1 cellular context compared by ENCODE assay signal in the genomic region with DNA sequence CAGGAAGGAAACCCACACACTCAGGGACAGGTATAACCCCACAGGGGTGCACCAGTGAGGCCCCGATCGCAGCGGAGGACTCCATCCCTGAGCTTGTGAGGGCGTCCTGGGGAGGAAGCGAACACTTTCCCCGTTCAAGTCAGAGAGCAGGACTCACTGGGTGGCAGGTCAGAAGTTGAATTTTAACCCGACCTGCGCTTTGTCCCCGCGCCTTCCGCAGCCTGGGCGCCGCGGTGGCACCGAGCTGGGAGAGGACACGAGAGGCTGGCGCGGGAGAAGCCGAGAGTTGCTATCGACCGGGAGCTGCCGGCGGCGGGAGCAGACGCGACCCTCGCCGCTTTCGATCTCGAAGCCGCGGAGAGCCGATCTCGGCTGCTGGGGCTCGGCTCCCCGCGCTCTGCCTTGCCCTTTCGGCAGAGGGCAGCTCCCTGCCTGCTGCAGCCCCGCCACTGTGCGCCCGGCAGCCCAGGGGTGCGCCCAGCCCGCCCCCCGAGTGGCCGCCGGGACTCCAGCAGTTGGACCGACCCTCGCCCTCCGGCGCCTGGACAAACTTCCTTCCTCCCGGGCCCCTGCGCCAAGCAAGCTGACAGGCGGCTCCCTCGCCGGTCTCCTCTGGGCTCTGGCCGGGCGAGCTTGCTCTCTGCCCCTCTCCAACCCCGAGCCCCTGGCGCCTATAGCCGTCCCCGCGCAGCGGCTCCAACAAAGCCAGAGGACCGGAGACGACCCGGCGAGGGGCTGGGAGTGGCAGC.
A peak's percentile ranks its signal among the peaks of the same experiment; 100 is the strongest.
TF ChIP-seq lines count a peak whose summit lies in the region.

No MANE protein-coding gene starts in this region.

TF ChIP-seq in HepG2, 621 proteins besides CTCF, POLR2A, EP300 and RAD21 (continued from another document and continues in another):
- no peak for TF ChIP-seq SMYD3 (CRISPR knock-in tag; IDR thresholded peaks at IDR 0.05)
- TF ChIP-seq NFE2L2 (IDR thresholded peaks at IDR 0.05; ENCODE audit: low read length) = no peak
- no peak; the same call in 1 of the 2 replicates for TF ChIP-seq NAIF1 (CRISPR knock-in tag; IDR thresholded peaks at IDR 0.05; ENCODE audit: borderline replicate concordance)
- TF ChIP-seq ZNF451 (CRISPR knock-in tag; IDR thresholded peaks at IDR 0.05) = peak; percentile 6; the same call in 1 of the 2 replicates
- TF ChIP-seq TOPORS (CRISPR knock-in tag; IDR thresholded peaks at IDR 0.05) = no peak; the same call in 1 of the 2 replicates
- peak; percentile 14; the same call in 1 of the 2 replicates for TF ChIP-seq STAG1 (CRISPR knock-in tag; IDR thresholded peaks at IDR 0.05)
- TF ChIP-seq RBM39 (IDR thresholded peaks at IDR 0.05; ENCODE audit: low read depth, low read length, poor library complexity, severe bottlenecking) = peak; percentile 91
- TF ChIP-seq, protein P1, sequence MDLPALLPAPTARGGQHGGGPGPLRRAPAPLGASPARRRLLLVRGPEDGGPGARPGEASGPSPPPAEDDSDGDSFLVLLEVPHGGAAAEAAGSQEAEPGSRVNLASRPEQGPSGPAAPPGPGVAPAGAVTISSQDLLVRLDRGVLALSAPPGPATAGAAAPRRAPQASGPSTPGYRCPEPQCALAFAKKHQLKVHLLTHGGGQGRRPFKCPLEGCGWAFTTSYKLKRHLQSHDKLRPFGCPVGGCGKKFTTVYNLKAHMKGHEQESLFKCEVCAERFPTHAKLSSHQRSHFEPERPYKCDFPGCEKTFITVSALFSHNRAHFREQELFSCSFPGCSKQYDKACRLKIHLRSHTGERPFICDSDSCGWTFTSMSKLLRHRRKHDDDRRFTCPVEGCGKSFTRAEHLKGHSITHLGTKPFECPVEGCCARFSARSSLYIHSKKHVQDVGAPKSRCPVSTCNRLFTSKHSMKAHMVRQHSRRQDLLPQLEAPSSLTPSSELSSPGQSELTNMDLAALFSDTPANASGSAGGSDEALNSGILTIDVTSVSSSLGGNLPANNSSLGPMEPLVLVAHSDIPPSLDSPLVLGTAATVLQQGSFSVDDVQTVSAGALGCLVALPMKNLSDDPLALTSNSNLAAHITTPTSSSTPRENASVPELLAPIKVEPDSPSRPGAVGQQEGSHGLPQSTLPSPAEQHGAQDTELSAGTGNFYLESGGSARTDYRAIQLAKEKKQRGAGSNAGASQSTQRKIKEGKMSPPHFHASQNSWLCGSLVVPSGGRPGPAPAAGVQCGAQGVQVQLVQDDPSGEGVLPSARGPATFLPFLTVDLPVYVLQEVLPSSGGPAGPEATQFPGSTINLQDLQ (CRISPR knock-in tag; IDR thresholded peaks at IDR 0.05) = no peak
- TF ChIP-seq JUND (CRISPR knock-in tag; IDR thresholded peaks at IDR 0.05) = no peak
- TF ChIP-seq GLI4 (CRISPR knock-in tag; IDR thresholded peaks at IDR 0.05; ENCODE audit: borderline replicate concordance) = peak; percentile 87; the same call in 1 of the 2 replicates
- TF ChIP-seq TBX2 (CRISPR knock-in tag; IDR thresholded peaks at IDR 0.05; ENCODE audit: borderline replicate concordance) = peak; percentile 71
- peak; percentile 14; the same call in 1 of the 2 replicates for TF ChIP-seq ZNF160 (CRISPR knock-in tag; IDR thresholded peaks at IDR 0.05)
- TF ChIP-seq ZNF572 (CRISPR knock-in tag; IDR thresholded peaks at IDR 0.05) = peak; percentile 74; the same call in 1 of the 2 replicates
- TF ChIP-seq, protein P2, sequence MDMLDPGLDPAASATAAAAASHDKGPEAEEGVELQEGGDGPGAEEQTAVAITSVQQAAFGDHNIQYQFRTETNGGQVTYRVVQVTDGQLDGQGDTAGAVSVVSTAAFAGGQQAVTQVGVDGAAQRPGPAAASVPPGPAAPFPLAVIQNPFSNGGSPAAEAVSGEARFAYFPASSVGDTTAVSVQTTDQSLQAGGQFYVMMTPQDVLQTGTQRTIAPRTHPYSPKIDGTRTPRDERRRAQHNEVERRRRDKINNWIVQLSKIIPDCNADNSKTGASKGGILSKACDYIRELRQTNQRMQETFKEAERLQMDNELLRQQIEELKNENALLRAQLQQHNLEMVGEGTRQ (IDR thresholded peaks at IDR 0.05; ENCODE audit: low read depth, low read length) = no peak
- TF ChIP-seq, protein P2 (CRISPR knock-in tag; IDR thresholded peaks at IDR 0.05; ENCODE audit: borderline replicate concordance) = no peak
- no peak for TF ChIP-seq REXO4 (CRISPR knock-in tag; IDR thresholded peaks at IDR 0.05; ENCODE audit: borderline replicate concordance)
- TF ChIP-seq ZFP90 (CRISPR knock-in tag; IDR thresholded peaks at IDR 0.05; ENCODE audit: borderline replicate concordance) = peak; percentile 53; the same call in 1 of the 2 replicates
- 0 out of 2 replicates have a peak, but pooled peaks have one; percentile 35 for TF ChIP-seq ZBTB20 (CRISPR knock-in tag; IDR thresholded peaks at IDR 0.05; ENCODE audit: borderline replicate concordance, low read depth)
- no peak for TF ChIP-seq RFX3 (CRISPR knock-in tag; IDR thresholded peaks at IDR 0.05)
- TF ChIP-seq SOX13 (IDR thresholded peaks at IDR 0.05) = no peak
- TF ChIP-seq SOX13 (CRISPR knock-in tag; conservative IDR thresholded peaks at IDR 0.05 in 1 of 2, IDR thresholded peaks at IDR 0.05 in 1 of 2) = peak in 1 of 2 experiments; percentile 42; a peak in 1 of 4 replicates
- peak; percentile 28; the same call in 1 of the 2 replicates for TF ChIP-seq ZNF670 (CRISPR knock-in tag; IDR thresholded peaks at IDR 0.05; ENCODE audit: borderline replicate concordance)
- no peak for TF ChIP-seq TBX3 (IDR thresholded peaks at IDR 0.05; ENCODE audit: borderline replicate concordance)
- TF ChIP-seq ETV5 (CRISPR knock-in tag; IDR thresholded peaks at IDR 0.05; ENCODE audit: borderline replicate concordance) = peak; percentile 42; the same call in 1 of the 2 replicates
- peak; percentile 80; the same call in 1 of the 2 replicates for TF ChIP-seq ZNF790 (CRISPR knock-in tag; IDR thresholded peaks at IDR 0.05; ENCODE audit: borderline replicate concordance)
- no peak; the same call in 1 of the 2 replicates for TF ChIP-seq ZNF652 (CRISPR knock-in tag; IDR thresholded peaks at IDR 0.05; ENCODE audit: borderline replicate concordance, low read depth)
- TF ChIP-seq, protein P3, sequence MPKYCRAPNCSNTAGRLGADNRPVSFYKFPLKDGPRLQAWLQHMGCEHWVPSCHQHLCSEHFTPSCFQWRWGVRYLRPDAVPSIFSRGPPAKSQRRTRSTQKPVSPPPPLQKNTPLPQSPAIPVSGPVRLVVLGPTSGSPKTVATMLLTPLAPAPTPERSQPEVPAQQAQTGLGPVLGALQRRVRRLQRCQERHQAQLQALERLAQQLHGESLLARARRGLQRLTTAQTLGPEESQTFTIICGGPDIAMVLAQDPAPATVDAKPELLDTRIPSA (CRISPR knock-in tag; IDR thresholded peaks at IDR 0.05; ENCODE audit: borderline replicate concordance) = peak; percentile 25; the same call in 1 of the 2 replicates
- TF ChIP-seq SMAD3 (CRISPR knock-in tag; IDR thresholded peaks at IDR 0.05) = no peak
- no peak for TF ChIP-seq U2AF2 (IDR thresholded peaks at IDR 0.05; ENCODE audit: low read depth, low read length)
- TF ChIP-seq MYC (CRISPR knock-in tag; IDR thresholded peaks at IDR 0.05; ENCODE audit: borderline replicate concordance) = peak; percentile 81
- 0 out of 2 replicates have a peak, but pooled peaks have one; percentile 81 for TF ChIP-seq ZNF879 (CRISPR knock-in tag; IDR thresholded peaks at IDR 0.05)
- TF ChIP-seq PITX1 (CRISPR knock-in tag; IDR thresholded peaks at IDR 0.05) = peak; percentile 29; the same call in 1 of the 2 replicates
- TF ChIP-seq ZNF556 (CRISPR knock-in tag; IDR thresholded peaks at IDR 0.05; ENCODE audit: borderline replicate concordance) = no peak; the same call in 1 of the 2 replicates
- no peak for TF ChIP-seq EED (CRISPR knock-in tag; IDR thresholded peaks at IDR 0.05)
- no peak for TF ChIP-seq HDAC6 (IDR thresholded peaks at IDR 0.05; ENCODE audit: low read depth, low read length)
- no peak for TF ChIP-seq ATF7 (IDR thresholded peaks at IDR 0.05)
- no peak for TF ChIP-seq ATF7 (CRISPR knock-in tag; IDR thresholded peaks at IDR 0.05)
- TF ChIP-seq MIER3 (CRISPR knock-in tag; IDR thresholded peaks at IDR 0.05; ENCODE audit: borderline replicate concordance) = 0 out of 2 replicates have a peak, but pooled peaks have one; percentile 48
- TF ChIP-seq KLF9 (CRISPR knock-in tag; IDR thresholded peaks at IDR 0.05; ENCODE audit: low read depth) = 0 out of 2 replicates have a peak, but pooled peaks have one; percentile 45
- peak; percentile 76 for TF ChIP-seq ZNF776 (CRISPR knock-in tag; IDR thresholded peaks at IDR 0.05)
- TF ChIP-seq SRY (CRISPR knock-in tag; IDR thresholded peaks at IDR 0.05) = peak; percentile 91
- TF ChIP-seq, protein P4, sequence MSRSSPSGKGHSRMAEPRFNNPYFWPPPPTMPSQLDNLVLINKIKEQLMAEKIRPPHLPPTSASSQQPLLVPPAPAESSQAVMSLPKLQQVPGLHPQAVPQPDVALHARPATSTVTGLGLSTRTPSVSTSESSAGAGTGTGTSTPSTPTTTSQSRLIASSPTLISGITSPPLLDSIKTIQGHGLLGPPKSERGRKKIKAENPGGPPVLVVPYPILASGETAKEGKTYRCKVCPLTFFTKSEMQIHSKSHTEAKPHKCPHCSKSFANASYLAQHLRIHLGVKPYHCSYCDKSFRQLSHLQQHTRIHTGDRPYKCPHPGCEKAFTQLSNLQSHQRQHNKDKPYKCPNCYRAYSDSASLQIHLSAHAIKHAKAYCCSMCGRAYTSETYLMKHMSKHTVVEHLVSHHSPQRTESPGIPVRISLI (CRISPR knock-in tag; IDR thresholded peaks at IDR 0.05; ENCODE audit: borderline replicate concordance) = no peak; the same call in 1 of the 2 replicates
- TF ChIP-seq PHB2 (IDR thresholded peaks at IDR 0.05; ENCODE audit: partially characterized antibody) = no peak
- peak; percentile 89 for TF ChIP-seq NFKB2 (CRISPR knock-in tag; IDR thresholded peaks at IDR 0.05; ENCODE audit: borderline replicate concordance)
- TF ChIP-seq, protein P5, sequence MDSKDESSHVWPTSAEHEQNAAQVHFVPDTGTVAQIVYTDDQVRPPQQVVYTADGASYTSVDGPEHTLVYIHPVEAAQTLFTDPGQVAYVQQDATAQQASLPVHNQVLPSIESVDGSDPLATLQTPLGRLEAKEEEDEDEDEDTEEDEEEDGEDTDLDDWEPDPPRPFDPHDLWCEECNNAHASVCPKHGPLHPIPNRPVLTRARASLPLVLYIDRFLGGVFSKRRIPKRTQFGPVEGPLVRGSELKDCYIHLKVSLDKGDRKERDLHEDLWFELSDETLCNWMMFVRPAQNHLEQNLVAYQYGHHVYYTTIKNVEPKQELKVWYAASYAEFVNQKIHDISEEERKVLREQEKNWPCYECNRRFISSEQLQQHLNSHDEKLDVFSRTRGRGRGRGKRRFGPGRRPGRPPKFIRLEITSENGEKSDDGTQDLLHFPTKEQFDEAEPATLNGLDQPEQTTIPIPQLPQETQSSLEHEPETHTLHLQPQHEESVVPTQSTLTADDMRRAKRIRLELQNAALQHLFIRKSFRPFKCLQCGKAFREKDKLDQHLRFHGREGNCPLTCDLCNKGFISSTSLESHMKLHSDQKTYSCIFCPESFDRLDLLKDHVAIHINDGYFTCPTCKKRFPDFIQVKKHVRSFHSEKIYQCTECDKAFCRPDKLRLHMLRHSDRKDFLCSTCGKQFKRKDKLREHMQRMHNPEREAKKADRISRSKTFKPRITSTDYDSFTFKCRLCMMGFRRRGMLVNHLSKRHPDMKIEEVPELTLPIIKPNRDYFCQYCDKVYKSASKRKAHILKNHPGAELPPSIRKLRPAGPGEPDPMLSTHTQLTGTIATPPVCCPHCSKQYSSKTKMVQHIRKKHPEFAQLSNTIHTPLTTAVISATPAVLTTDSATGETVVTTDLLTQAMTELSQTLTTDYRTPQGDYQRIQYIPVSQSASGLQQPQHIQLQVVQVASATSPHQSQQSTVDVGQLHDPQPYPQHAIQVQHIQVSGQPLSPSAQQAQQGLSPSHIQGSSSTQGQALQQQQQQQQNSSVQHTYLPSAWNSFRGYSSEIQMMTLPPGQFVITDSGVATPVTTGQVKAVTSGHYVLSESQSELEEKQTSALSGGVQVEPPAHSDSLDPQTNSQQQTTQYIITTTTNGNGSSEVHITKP (CRISPR knock-in tag; IDR thresholded peaks at IDR 0.05; ENCODE audit: low read depth) = no peak
- no peak; the same call in 1 of the 2 replicates for TF ChIP-seq THAP11 (CRISPR knock-in tag; IDR thresholded peaks at IDR 0.05)
- no peak for TF ChIP-seq FOXK1 (CRISPR knock-in tag; IDR thresholded peaks at IDR 0.05; ENCODE audit: borderline replicate concordance, low read depth)
- no peak for TF ChIP-seq ZNF678 (CRISPR knock-in tag; IDR thresholded peaks at IDR 0.05)
- no peak for TF ChIP-seq ZNF143 (CRISPR knock-in tag; IDR thresholded peaks at IDR 0.05)
- TF ChIP-seq SAP130 (CRISPR knock-in tag; IDR thresholded peaks at IDR 0.05; ENCODE audit: low read depth) = peak; percentile 86
- TF ChIP-seq, protein P6, sequence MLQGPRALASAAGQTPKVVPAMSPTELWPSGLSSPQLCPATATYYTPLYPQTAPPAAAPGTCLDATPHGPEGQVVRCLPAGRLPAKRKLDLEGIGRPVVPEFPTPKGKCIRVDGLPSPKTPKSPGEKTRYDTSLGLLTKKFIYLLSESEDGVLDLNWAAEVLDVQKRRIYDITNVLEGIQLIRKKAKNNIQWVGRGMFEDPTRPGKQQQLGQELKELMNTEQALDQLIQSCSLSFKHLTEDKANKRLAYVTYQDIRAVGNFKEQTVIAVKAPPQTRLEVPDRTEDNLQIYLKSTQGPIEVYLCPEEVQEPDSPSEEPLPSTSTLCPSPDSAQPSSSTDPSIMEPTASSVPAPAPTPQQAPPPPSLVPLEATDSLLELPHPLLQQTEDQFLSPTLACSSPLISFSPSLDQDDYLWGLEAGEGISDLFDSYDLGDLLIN (CRISPR knock-in tag; IDR thresholded peaks at IDR 0.05; ENCODE audit: borderline replicate concordance) = peak; percentile 31; the same call in 1 of the 2 replicates
- 0 out of 2 replicates have a peak, but pooled peaks have one; percentile 60 for TF ChIP-seq AKAP8 (CRISPR knock-in tag; IDR thresholded peaks at IDR 0.05)
- no peak; the same call in 1 of the 2 replicates for TF ChIP-seq SP4 (CRISPR knock-in tag; IDR thresholded peaks at IDR 0.05)
- no peak for TF ChIP-seq MAF1 (CRISPR knock-in tag; IDR thresholded peaks at IDR 0.05; ENCODE audit: borderline replicate concordance)
- no peak for TF ChIP-seq ZNF468 (CRISPR knock-in tag; IDR thresholded peaks at IDR 0.05)
- no peak; the same call in 1 of the 2 replicates for TF ChIP-seq MZF1 (CRISPR knock-in tag; IDR thresholded peaks at IDR 0.05; ENCODE audit: borderline replicate concordance)
- TF ChIP-seq ZKSCAN5 (CRISPR knock-in tag; IDR thresholded peaks at IDR 0.05) = no peak; the same call in 1 of the 2 replicates
- TF ChIP-seq, protein P7, sequence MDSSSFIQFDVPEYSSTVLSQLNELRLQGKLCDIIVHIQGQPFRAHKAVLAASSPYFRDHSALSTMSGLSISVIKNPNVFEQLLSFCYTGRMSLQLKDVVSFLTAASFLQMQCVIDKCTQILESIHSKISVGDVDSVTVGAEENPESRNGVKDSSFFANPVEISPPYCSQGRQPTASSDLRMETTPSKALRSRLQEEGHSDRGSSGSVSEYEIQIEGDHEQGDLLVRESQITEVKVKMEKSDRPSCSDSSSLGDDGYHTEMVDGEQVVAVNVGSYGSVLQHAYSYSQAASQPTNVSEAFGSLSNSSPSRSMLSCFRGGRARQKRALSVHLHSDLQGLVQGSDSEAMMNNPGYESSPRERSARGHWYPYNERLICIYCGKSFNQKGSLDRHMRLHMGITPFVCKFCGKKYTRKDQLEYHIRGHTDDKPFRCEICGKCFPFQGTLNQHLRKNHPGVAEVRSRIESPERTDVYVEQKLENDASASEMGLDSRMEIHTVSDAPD (CRISPR knock-in tag; IDR thresholded peaks at IDR 0.05) = no peak
